27 cellular contexts compared by ENCODE assay signal in the genomic region with DNA sequence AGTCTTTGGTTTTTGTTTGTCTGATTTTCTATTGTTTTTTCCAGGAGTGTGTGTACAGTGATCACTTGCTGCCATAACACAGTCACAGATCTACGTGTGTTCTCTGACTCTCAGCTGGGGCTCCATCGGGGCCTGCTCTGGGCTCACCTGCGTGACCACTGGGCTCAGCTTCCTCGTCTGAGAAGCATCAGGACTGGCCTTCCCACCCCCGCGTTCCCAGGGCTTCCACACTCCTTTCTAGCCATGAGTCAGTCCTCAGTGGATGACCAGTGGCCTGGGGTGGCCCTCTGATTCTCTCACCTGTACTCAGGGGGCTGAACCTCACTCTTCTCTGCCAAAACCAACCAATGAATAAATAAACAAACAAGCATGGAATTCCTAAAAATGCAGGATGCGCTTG. TPM values are rescaled to one million over a fixed set of nuclear protein-coding genes. Genes with fewer than 3 reads are reported as not detected.
DNase-seq lines count a peak whose midpoint lies in the region; ATAC-seq and TF ChIP-seq lines count a peak whose summit lies in the region.
"Had no signal": no experiment of that assay in that cellular context is flagged by ENCODE, and none has a peak within 500 bp of the region (broad histone marks: within the 10 kb centered on the region; RNA-seq: fewer than 3 reads in every experiment).

No MANE protein-coding gene starts in this region.

- no peak overlapping the region for H3K4ac ChIP-seq in H9 (ENCODE audit: low read depth, low read length)

- no peak overlapping the region for H2AFZ ChIP-seq in H9 (ENCODE audit: low read length)
- H2AFZ ChIP-seq in neural progenitor cell (replicated peaks): no peak overlapping the region
- H2AFZ ChIP-seq: GM23338, PC-9 had no signal

- no peak overlapping the region for H2BK120ac ChIP-seq in H9 (ENCODE audit: low read depth, low read length, poor library complexity, severe bottlenecking)

- H3K4me1 ChIP-seq in H9 (ENCODE audit: insufficient read depth, low read length) (no peaks in the 10 kb centered on the region; the same call in 1 of the 2 replicates), neural progenitor cell (peaks cover 4% of the 10 kb centered on the region), thoracic aorta (ENCODE audit: control insufficient read depth in 1 of 2, low read depth in 2 of 2) (peaks cover 0 to 6% of the 10 kb centered on the region in 2 donors)
- H3K4me1 ChIP-seq: HAP-1, SJSA1 had no signal

- no peak overlapping the region for H3K14ac ChIP-seq in H9 (ENCODE audit: insufficient read depth, low read length)

- H3K79me2 ChIP-seq in H9 (ENCODE audit: insufficient read depth, low read length): no peaks in the 10 kb centered on the region
- H3K79me2 ChIP-seq in neural progenitor cell (ENCODE audit: low read depth): no peaks in the 10 kb centered on the region

- H3K18ac ChIP-seq in H9 (ENCODE audit: insufficient read length, low read depth, low read length): no peak overlapping the region

- H3T11ph ChIP-seq in H9 (ENCODE audit: low read length): no peak overlapping the region

- H3K27me3 ChIP-seq in H9 (ENCODE audit: insufficient read depth, low read length) (no peaks in the 10 kb centered on the region), neural progenitor cell (no peaks in the 10 kb centered on the region), thoracic aorta (replicated peaks; ENCODE audit: insufficient read depth) (no peaks in the 10 kb centered on the region)
- H3K27me3 ChIP-seq: BLaER1 treated with 17β-estradiol and CSF1 and Interleukin-3, amounts not matched to agents 10 nM and 100 nM; SJSA1 had no signal

- no peaks in the 10 kb centered on the region for H3F3A ChIP-seq in neural progenitor cell (ENCODE audit: low read depth)

- no peak overlapping the region for H3K4me3 ChIP-seq in neural progenitor cell
- H3K4me3 ChIP-seq in thoracic aorta: no peak overlapping the region
- H3K4me3 ChIP-seq: BLaER1 treated with 17β-estradiol and CSF1 and Interleukin-3, amounts not matched to agents 10 nM and 100 nM; GM23338; HAP-1; PC-9; SJSA1 had no signal

- H3K4me1 Mint-ChIP-seq in H9: 0 out of 4 replicates have a peak, but pooled peaks cover 0 to 4% of the 10 kb centered on the region in 2 experiments
- no peaks in the 10 kb centered on the region for H3K4me1 Mint-ChIP-seq in neural progenitor cell
- H3K4me1 Mint-ChIP-seq: GM23338 had no signal

- no peak overlapping the region for H2BK15ac ChIP-seq in H9 (ENCODE audit: low read depth, low read length)

- no peak overlapping the region for H4K91ac ChIP-seq in H9 (ENCODE audit: insufficient read length, low read depth, low read length)

- 0 out of 7 replicates have a peak overlapping the region, but pooled peaks of 2 of the 3 experiments have one; percentile 2 to 11 for H3K27ac Mint-ChIP-seq in H9
- H3K27ac Mint-ChIP-seq in neural progenitor cell: peak overlapping the region; percentile 87
- H3K27ac Mint-ChIP-seq: CD4-positive, alpha-beta T cell; GM23338 had no signal

- no peak overlapping the region for H2BK12ac ChIP-seq in H9 (ENCODE audit: insufficient read length, low read depth, low read length)

- WGBS in H9 (ENCODE audit: extremely low coverage, insufficient read length, low lambda C conversion rate): no CpG with 5 or more reads among the region's 7 CpGs

- H3K36me3 Mint-ChIP-seq in H9 (ENCODE audit: insufficient read depth in 1 of 3, low read depth in 3 of 3): peaks cover 18 to 27% (median 25%) of the 10 kb centered on the region in 3 experiments
- peaks cover 4% of the 10 kb centered on the region for H3K36me3 Mint-ChIP-seq in neural progenitor cell

- peaks cover 0 to 7% of the 10 kb centered on the region in 2 experiments; a peak in 4 of 5 replicates for H3K9me3 Mint-ChIP-seq in H9
- H3K9me3 Mint-ChIP-seq in neural progenitor cell: peaks cover 2% of the 10 kb centered on the region

- H3K23ac ChIP-seq in H9 (ENCODE audit: insufficient read length, low read depth, low read length): no peak overlapping the region

- no peak overlapping the region for H3K56ac ChIP-seq in H9 (ENCODE audit: insufficient read length, low read depth, low read length)

- H2BK5ac ChIP-seq in H9 (ENCODE audit: insufficient read length, low read length): no peak overlapping the region

- H4K20me1 ChIP-seq in H9 (ENCODE audit: control insufficient read depth, insufficient read depth, insufficient read length) (no peaks in the 10 kb centered on the region), neural progenitor cell (ENCODE audit: low read depth) (no peaks in the 10 kb centered on the region)
- H4K20me1 ChIP-seq: BLaER1 treated with 17β-estradiol and CSF1 and Interleukin-3, amounts not matched to agents 10 nM and 100 nM had no signal

- no peak overlapping the region for H4K5ac ChIP-seq in H9 (ENCODE audit: insufficient read length, low read depth, low read length)

- H3K4me2 ChIP-seq in H9 (ENCODE audit: insufficient read depth, insufficient read length, low read length) (no peak overlapping the region), neural progenitor cell (no peak overlapping the region)
- H3K4me2 ChIP-seq: BLaER1 treated with 17β-estradiol and CSF1 and Interleukin-3, amounts not matched to agents 10 nM and 100 nM; GM23338; PC-9 had no signal

- no peaks in the 10 kb centered on the region for H3K9me3 ChIP-seq in H9 (ENCODE audit: control insufficient read depth, low read depth, low read length)
- no peaks in the 10 kb centered on the region for H3K9me3 ChIP-seq in neural progenitor cell (ENCODE audit: low read depth)
- H3K9me3 ChIP-seq in thoracic aorta: no peaks in the 10 kb centered on the region
- H3K9me3 ChIP-seq: HAP-1, SJSA1 had no signal

- no peak overlapping the region for H2BK20ac ChIP-seq in H9 (ENCODE audit: low read depth, low read length, poor library complexity, severe bottlenecking)

- H2AK5ac ChIP-seq in H9 (ENCODE audit: insufficient read length, low read length): no peak overlapping the region

- no peak for DNase-seq in H9
- DNase-seq in neural progenitor cell (ENCODE audit: low spot score): no peak
- DNase-seq in thoracic aorta (ENCODE audit: low spot score): no peak
- DNase-seq in NCI-H1105 treated with DMSO at 0.1 percent for 48 hours (lab: John Stamatoyannopoulos, UW): no peak
- DNase-seq in NCI-H345 (lab: John Stamatoyannopoulos, UW): no peak
- DNase-seq in foreskin melanocyte: no peak
- DNase-seq: AML-193; CD4-positive, alpha-beta T cell; DMS53; NCI-H1092; NCI-H1436; NCI-H187; NCI-H2081 treated with DMSO at 0.1 percent for 48 hours; NCI-H2171 treated with DMSO at 0.1 percent for 48 hours; NCI-H446; NCI-H526; NCI-H82; NK-92 treated with Interleukin-12 subunit alpha and Interleukin-12 subunit beta, amount 100 ng/mL, for 24 hours; PC-9; Right ventricle myocardium superior; RPMI8226 had no signal

- H3K4me3 Mint-ChIP-seq in H9 (no peak overlapping the region; a peak in 1 of 5 replicates), neural progenitor cell (no peak overlapping the region)
- H3K4me3 Mint-ChIP-seq: CD4-positive, alpha-beta T cell; GM23338 had no signal

- H3K9ac ChIP-seq in H9 (ENCODE audit: extremely low read depth, insufficient read length, low read length) (no peak overlapping the region), neural progenitor cell (no peak overlapping the region)
- H3K9ac ChIP-seq: BLaER1 treated with 17β-estradiol and CSF1 and Interleukin-3, amounts not matched to agents 10 nM and 100 nM had no signal

- H3K36me3 ChIP-seq in neural progenitor cell: no peaks in the 10 kb centered on the region
- H3K36me3 ChIP-seq in thoracic aorta: peaks cover 46% of the 10 kb centered on the region
- H3K36me3 ChIP-seq: BLaER1 treated with 17β-estradiol and CSF1 and Interleukin-3, amounts not matched to agents 10 nM and 100 nM; HAP-1; SJSA1 had no signal

- H3K27me3 Mint-ChIP-seq in H9 (ENCODE audit: low read depth) (no peaks in the 10 kb centered on the region; the same call in 1 of the 2 replicates), neural progenitor cell (ENCODE audit: insufficient read depth, low read depth) (no peaks in the 10 kb centered on the region)

- no peaks in the 10 kb centered on the region for H3K23me2 ChIP-seq in H9 (ENCODE audit: insufficient read length, low read depth, low read length, poor library complexity, severe bottlenecking)

- TF ChIP-seq CTCF in H9 (conservative IDR thresholded peaks at IDR 0.05) (no peak), neural progenitor cell (IDR thresholded peaks at IDR 0.05) (no peak), thoracic aorta (IDR thresholded peaks at IDR 0.05) (no peak)

- ATAC-seq in thoracic aorta (ENCODE audit: insufficient number of reproducible peaks, low FRiP score, low read depth): no peak
- ATAC-seq: GM23338 had no signal

- H3K79me1 ChIP-seq in H9 (ENCODE audit: insufficient read depth, low read depth, low read length, poor library complexity, severe bottlenecking): no peaks in the 10 kb centered on the region

- H4K8ac ChIP-seq in H9 (replicated peaks; ENCODE audit: insufficient read length, low read depth, low read length): no peak overlapping the region

- H3K27ac ChIP-seq in H9 (ENCODE audit: insufficient read length, low read depth, low read length) (no peak overlapping the region), cingulate gyrus (ENCODE audit: low read depth, low read length) (peak overlapping the region; percentile 11), neural progenitor cell (no peak overlapping the region), thoracic aorta (peak overlapping the region; percentile 50 to 63)
- H3K27ac ChIP-seq: BLaER1 treated with 17β-estradiol and CSF1 and Interleukin-3, amounts not matched to agents 10 nM and 100 nM; HL-60; PC-9; SJSA1 had no signal

RNA-seq across cellular contexts. Expression of gene THBS2, which starts 14.5 kb away (rescaled TPM):
- 14.7 and 15.5 TPM in 2 replicates for total RNA-seq in H9 (2021)
- total RNA-seq in neural progenitor cell (ENCODE audit: low replicate concordance): 0.09 and 0.13 TPM in 2 replicates
- total RNA-seq in thoracic aorta: 100 to 1,000 TPM; 673 to 817 TPM
- total RNA-seq: CD4-positive, alpha-beta T cell; PC-9; SJSA1 had no signal

Comparison
In these comparisons a context has a peak if more than half of its experiments do, and no peak if none do; other contexts are left out.
1. H3K27ac ChIP-seq: peak in cingulate gyrus (single experiment) and thoracic aorta (2 of 2); none in H9 (single experiment) and neural progenitor cell (single experiment).
2. RNA of gene THBS2, which starts 14.5 kb away (total RNA-seq): 673 to 817 TPM in thoracic aorta; 14.7 to 15.5 TPM in H9 and 0.09 to 0.13 TPM in neural progenitor cell; every median in the first group is over 10 times any median in the second.